ENCODE assay signal across 19 cellular contexts in the genomic region with DNA sequence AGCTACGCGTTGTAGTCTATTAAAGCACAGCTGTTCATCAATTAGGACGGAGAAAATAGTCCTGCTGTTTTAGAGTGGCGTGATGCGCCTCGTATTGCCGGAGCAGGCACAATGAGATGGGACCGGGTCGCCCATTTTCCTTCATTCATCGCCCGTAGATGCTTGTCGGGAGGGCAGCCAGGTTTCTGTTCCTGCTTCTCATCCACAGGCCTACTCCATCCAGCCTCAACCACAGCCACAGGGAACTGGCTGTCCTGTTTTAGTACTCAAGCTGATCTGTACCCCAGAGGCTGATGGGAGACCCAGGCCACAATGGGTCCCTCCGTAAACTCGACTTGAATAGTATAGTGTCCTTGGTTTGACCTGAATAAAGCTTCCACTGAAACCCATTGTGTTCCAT.
DNase-seq lines count a peak whose midpoint lies in the region; ATAC-seq and TF ChIP-seq lines count a peak whose summit lies in the region.
"Had no signal": no experiment of that assay in that cellular context is flagged by ENCODE, and none has a peak within 500 bp of the region (broad histone marks: within the 10 kb centered on the region; RNA-seq: fewer than 3 reads in every experiment).

No MANE protein-coding gene starts in this region.

- ATAC-seq in gastrocnemius medialis = no peak
- ATAC-seq in naive thymus-derived CD8-positive, alpha-beta T cell = no peak
- no peak for ATAC-seq in stimulated activated effector memory CD8-positive, alpha-beta T cell treated with anti-CD3 and anti-CD28 coated beads, Interleukin-12 subunit alpha, Interleukin-12 subunit beta, amount 100 ng/mL, for 72 hours
- ATAC-seq: HCT116, Right ventricle myocardium inferior had no signal

- H3K4me3 ChIP-seq in A673 (ENCODE audit: low read depth, low read length, poor library complexity, severe bottlenecking) (no peak overlapping the region), gastrocnemius medialis (no peak overlapping the region)

- no peak for DNase-seq in A673 (ENCODE audit: low spot score)
- peak; percentile 46 to 80 for DNase-seq in NCI-H524 (lab: John Stamatoyannopoulos, UW)
- DNase-seq in globus pallidus (ENCODE audit: low spot score) = peak; percentile 33
- peak; percentile 4 to 15 for DNase-seq in gastrocnemius medialis
- no peak for DNase-seq in activated CD8-positive, alpha-beta memory T cell treated with anti-CD3 and anti-CD28 coated beads, Interleukin-2, amount 50 U/mL, for 4 hours
- DNase-seq in naive thymus-derived CD8-positive, alpha-beta T cell = no peak
- DNase-seq in stimulated activated effector memory CD8-positive, alpha-beta T cell treated with anti-CD3 and anti-CD28 coated beads, Interleukin-12 subunit alpha, Interleukin-12 subunit beta, amount 100 ng/mL, for 72 hours (ENCODE audit: low spot score in 2 of 2) = no peak
- DNase-seq: BE2C, EL, GF-D8, GOT3, NCI-H1048, NCI-H1436 treated with DMSO at 0.1 percent for 48 hours, NCI-H1930, NCI-H345, NCI-H526 had no signal

- H3K36me3 ChIP-seq in A673 (ENCODE audit: insufficient read depth, low read length, poor library complexity, severe bottlenecking) (no peaks in the 10 kb centered on the region), gastrocnemius medialis (no peaks in the 10 kb centered on the region)
- H3K36me3 ChIP-seq: BE2C had no signal

- peaks cover 0 to 21% (median 7%) of the 10 kb centered on the region in 5 donors for H3K27me3 Mint-ChIP-seq in naive thymus-derived CD8-positive, alpha-beta T cell

- POLR2A ChIA-PET in A673 (lab: Charles Lee; ENCODE audit: low non-redundant PET) = interaction anchor here (0.6 kb wide), 1 partner anchor 521 kb away, joined by 3 read pairs; no protein-coding TSS in a partner anchor
- POLR2A ChIA-PET in naive thymus-derived CD8-positive, alpha-beta T cell (lab: Charles Lee) = no interaction called here

- H3K27ac Mint-ChIP-seq in naive thymus-derived CD8-positive, alpha-beta T cell = no peak overlapping the region
- H3K27ac Mint-ChIP-seq in stimulated activated effector memory CD8-positive, alpha-beta T cell treated with anti-CD3 and anti-CD28 coated beads, Interleukin-12 subunit alpha, Interleukin-12 subunit beta, amount 100 ng/mL, for 72 hours = no peak overlapping the region

- H3K4me1 ChIP-seq in A673 (ENCODE audit: insufficient read depth, low read length, poor library complexity, severe bottlenecking) (peaks cover 42% of the 10 kb centered on the region), gastrocnemius medialis (no peaks in the 10 kb centered on the region)
- H3K4me1 ChIP-seq: BE2C had no signal

- H3K4me1 Mint-ChIP-seq in naive thymus-derived CD8-positive, alpha-beta T cell = peaks cover 0 to 8% (median 2%) of the 10 kb centered on the region in 4 donors
- peaks cover 6% of the 10 kb centered on the region for H3K4me1 Mint-ChIP-seq in stimulated activated effector memory CD8-positive, alpha-beta T cell treated with anti-CD3 and anti-CD28 coated beads, Interleukin-12 subunit alpha, Interleukin-12 subunit beta, amount 100 ng/mL, for 72 hours

- no peak for TF ChIP-seq POLR2A in gastrocnemius medialis (IDR thresholded peaks at IDR 0.05)

- TF ChIP-seq CTCF in A673 (conservative IDR thresholded peaks at IDR 0.05; ENCODE audit: low read depth, low read length) = no peak
- no peak for TF ChIP-seq CTCF in gastrocnemius medialis (IDR thresholded peaks at IDR 0.05 in 4 of 5, conservative IDR thresholded peaks at IDR 0.05 in 1 of 5)

- H3K9me3 ChIP-seq in A673 (ENCODE audit: low read depth, low read length, poor library complexity, severe bottlenecking) (no peaks in the 10 kb centered on the region), gastrocnemius medialis (no peaks in the 10 kb centered on the region)
- H3K9me3 ChIP-seq: BE2C had no signal

- in situ Hi-C loops in gastrocnemius medialis (cut with MboI; ENCODE audit: low sequenced_read_pairs in 4 of 4) = no loop called here

- CTCF ChIA-PET in A673 (lab: Charles Lee) = no interaction called here

- H3K36me3 Mint-ChIP-seq in naive thymus-derived CD8-positive, alpha-beta T cell = peaks cover 0 to 4% (median 0%) of the 10 kb centered on the region in 3 donors
- no peaks in the 10 kb centered on the region for H3K36me3 Mint-ChIP-seq in stimulated activated effector memory CD8-positive, alpha-beta T cell treated with anti-CD3 and anti-CD28 coated beads, Interleukin-12 subunit alpha, Interleukin-12 subunit beta, amount 100 ng/mL, for 72 hours

- H3K27ac ChIP-seq in A673 (ENCODE audit: low read depth, low read length, poor library complexity, severe bottlenecking) (peak overlapping the region; percentile 22), gastrocnemius medialis (no peak overlapping the region)

- intact Hi-C loops in A673 (cut with micrococcal nuclease; ENCODE audit: unreplicated experiment) (loop anchor here (10.0 kb wide), 1 partner anchor 1434 kb away; no protein-coding TSS in a partner anchor), gastrocnemius medialis (cut with DNase I; ENCODE audit: low total_unique reads) (no loop called here)

- no peak overlapping the region for H3K4me3 Mint-ChIP-seq in naive thymus-derived CD8-positive, alpha-beta T cell
- H3K4me3 Mint-ChIP-seq in stimulated activated effector memory CD8-positive, alpha-beta T cell treated with anti-CD3 and anti-CD28 coated beads, Interleukin-12 subunit alpha, Interleukin-12 subunit beta, amount 100 ng/mL, for 72 hours = no peak overlapping the region
- H3K4me3 Mint-ChIP-seq: IgD-negative memory B cell had no signal

- H3K27me3 ChIP-seq in A673 (replicated peaks; ENCODE audit: insufficient read depth, low read depth, low read length, poor library complexity) = no peaks in the 10 kb centered on the region
- H3K27me3 ChIP-seq in gastrocnemius medialis = no peaks in the 10 kb centered on the region

- no peaks in the 10 kb centered on the region for H3K9me3 Mint-ChIP-seq in naive thymus-derived CD8-positive, alpha-beta T cell
- no peaks in the 10 kb centered on the region for H3K9me3 Mint-ChIP-seq in stimulated activated effector memory CD8-positive, alpha-beta T cell treated with anti-CD3 and anti-CD28 coated beads, Interleukin-12 subunit alpha, Interleukin-12 subunit beta, amount 100 ng/mL, for 72 hours

- no TSS peak for BruUV-seq in A673 (replicated peaks; lab: Mats Ljungman, UMichigan)

Comparison
In these comparisons a context has a peak if more than half of its experiments do, and no peak if none do; other contexts are left out.
1. DNase-seq: peak in NCI-H524 (2 of 2), globus pallidus (single experiment) and gastrocnemius medialis (2 of 2); none in A673 (single experiment), activated CD8-positive, alpha-beta memory T cell treated with anti-CD3 and anti-CD28 coated beads, Interleukin-2, amount 50 U/mL, for 4 hours (single experiment), naive thymus-derived CD8-positive, alpha-beta T cell (0 of 10) and stimulated activated effector memory CD8-positive, alpha-beta T cell treated with anti-CD3 and anti-CD28 coated beads, Interleukin-12 subunit alpha, Interleukin-12 subunit beta, amount 100 ng/mL, for 72 hours (0 of 2).